Comparison of ENCODE assay signal across 10 cellular contexts in the genomic region with DNA sequence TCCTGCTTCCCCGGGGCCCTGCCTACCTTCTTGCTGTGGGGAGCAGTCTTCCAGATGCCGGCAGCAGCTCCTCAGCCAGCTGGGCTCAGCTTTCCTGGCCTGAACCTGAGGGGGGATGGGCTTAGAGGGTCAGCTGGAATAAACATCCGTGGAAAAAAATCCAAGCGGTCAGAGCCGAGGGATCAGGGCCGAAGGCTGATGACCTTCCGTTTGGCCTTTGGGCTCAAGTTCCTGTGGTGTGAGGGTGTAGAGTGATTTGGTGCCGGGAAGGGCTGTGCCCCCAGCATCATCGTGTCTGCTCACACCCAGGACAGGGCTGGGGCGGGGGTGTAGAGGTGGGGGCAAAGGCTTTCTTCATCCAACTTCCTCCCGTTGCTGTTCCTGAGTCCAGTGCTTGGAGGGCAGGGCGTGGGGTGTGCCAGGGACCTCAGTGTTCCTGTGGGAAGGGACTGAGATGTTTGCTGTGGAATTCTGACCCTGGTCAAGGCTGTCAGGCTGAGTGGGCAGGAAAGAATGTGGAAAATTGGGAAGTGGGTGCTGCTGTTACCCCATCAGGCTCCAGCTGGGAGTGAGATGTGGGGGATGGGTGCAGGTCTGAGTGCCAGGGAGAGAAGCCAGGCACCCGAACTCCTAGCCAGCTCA. TPM values are rescaled to one million over a fixed set of nuclear protein-coding genes. Genes with fewer than 3 reads are reported as not detected.
A peak's percentile ranks its signal among the peaks of the same experiment; 100 is the strongest.
DNase-seq lines count a peak whose midpoint lies in the region; ATAC-seq and TF ChIP-seq lines count a peak whose summit lies in the region.
"Had no signal": no experiment of that assay in that cellular context is flagged by ENCODE, and none has a peak within 500 bp of the region (broad histone marks: within the 10 kb centered on the region; RNA-seq: fewer than 3 reads in every experiment).

No MANE protein-coding gene starts in this region.

- H3K4me1 ChIP-seq in muscle layer of duodenum (ENCODE audit: control insufficient read depth in 1 of 2, insufficient read depth in 2 of 2, low read length in 2 of 2) (peaks cover 3 to 28% of the 10 kb centered on the region in 2 donors), uterus (peaks cover 0 to 9% of the 10 kb centered on the region in 2 donors)

- H3K4me3 ChIP-seq in muscle layer of duodenum (ENCODE audit: low read depth in 1 of 2, low read length in 2 of 2): no peak overlapping the region
- H3K4me3 ChIP-seq in uterus: no peak overlapping the region

- TF ChIP-seq CTCF in uterus (IDR thresholded peaks at IDR 0.05): no peak

- H3K9me3 ChIP-seq in muscle layer of duodenum (ENCODE audit: control insufficient read depth in 1 of 2, low read length in 2 of 2) (no peaks in the 10 kb centered on the region), uterus (no peaks in the 10 kb centered on the region)

- peak in 1 of 2 donors; percentile 16 for TF ChIP-seq POLR2A in uterus (IDR thresholded peaks at IDR 0.05)

- no peaks in the 10 kb centered on the region for H3K36me3 Mint-ChIP-seq in activated naive CD4-positive, alpha-beta T cell treated with anti-CD3 and anti-CD28 coated beads, Interleukin-2, amount 50 U/mL, for 72 hours

- no peak for ATAC-seq in activated naive CD4-positive, alpha-beta T cell treated with anti-CD3 and anti-CD28 coated beads, Interleukin-2, amount 50 U/mL, for 72 hours
- ATAC-seq in HG03521 (IDR thresholded peaks at IDR 0.05; ENCODE audit: unreplicated experiment): no peak

- DNase-seq in activated naive CD4-positive, alpha-beta T cell treated with anti-CD3 and anti-CD28 coated beads, Interleukin-2, amount 50 U/mL, for 72 hours (ENCODE audit: low spot score in 2 of 2): no peak
- no peak for DNase-seq in activated naive CD4-positive, alpha-beta T cell (lab: John Stamatoyannopoulos, UW)
- peak; percentile 13 for DNase-seq in fibroblast of gingiva (ENCODE audit: low read depth)
- peak; percentile 49 to 59 for DNase-seq in uterus
- DNase-seq in pons (ENCODE audit: low spot score): no peak
- no peak for DNase-seq in HUDEP-2 (lab: John Stamatoyannopoulos, UW; ENCODE audit: unreplicated experiment in 76 of 76)

- intact Hi-C loops in uterus (cut with DNase I; ENCODE audit: low total_unique reads): no loop called here

- H3K27ac Mint-ChIP-seq in activated naive CD4-positive, alpha-beta T cell treated with anti-CD3 and anti-CD28 coated beads, Interleukin-2, amount 50 U/mL, for 72 hours: peak overlapping the region; percentile 34 to 45

- peaks cover 8 to 22% of the 10 kb centered on the region in 2 donors for H3K36me3 ChIP-seq in muscle layer of duodenum (ENCODE audit: control insufficient read depth in 1 of 2, insufficient read depth in 2 of 2, low read length in 2 of 2)
- no peaks in the 10 kb centered on the region for H3K36me3 ChIP-seq in uterus

- H3K9me3 Mint-ChIP-seq in activated naive CD4-positive, alpha-beta T cell treated with anti-CD3 and anti-CD28 coated beads, Interleukin-2, amount 50 U/mL, for 72 hours: no peaks in the 10 kb centered on the region

- H3K27me3 ChIP-seq in muscle layer of duodenum (ENCODE audit: low read depth, low read length) (no peaks in the 10 kb centered on the region), uterus (no peaks in the 10 kb centered on the region)

- H3K27ac ChIP-seq in muscle layer of duodenum (ENCODE audit: low read length) (peak overlapping the region; percentile 34), uterus (peak overlapping the region; percentile 71 to 72)

RNA-seq across cellular contexts. Expression of a gene that starts 2.6 kb away (rescaled TPM):
- total RNA-seq in activated naive CD4-positive, alpha-beta T cell treated with anti-CD3 and anti-CD28 coated beads, Interleukin-2, amount 50 U/mL, for 72 hours: not detected
- total RNA-seq in uterus: not detected
- total RNA-seq: A172, subcutaneous adipose tissue had no signal

RNA-seq across cellular contexts. Expression of a gene that starts 12.4 kb away (rescaled TPM):
- 10 to 100 TPM; 28.5 to 46.8 TPM for total RNA-seq in activated naive CD4-positive, alpha-beta T cell treated with anti-CD3 and anti-CD28 coated beads, Interleukin-2, amount 50 U/mL, for 72 hours
- total RNA-seq in uterus: 10 to 100 TPM; 28.3 to 42.1 (median 37.2) TPM

RNA-seq across cellular contexts. Expression of a gene that starts 30.9 kb away (rescaled TPM):
- total RNA-seq in activated naive CD4-positive, alpha-beta T cell treated with anti-CD3 and anti-CD28 coated beads, Interleukin-2, amount 50 U/mL, for 72 hours: 10 to 100 TPM; 29.8 to 76.0 TPM
- total RNA-seq in uterus: 100 to 1,000 TPM in 3 of 4 donors, 10 to 100 TPM in 1; 31.7 to 297 (median 135) TPM

Comparison
In these comparisons a context has a peak if more than half of its experiments do, and no peak if none do; other contexts are left out.
1. DNase-seq: peak in fibroblast of gingiva (single experiment) and uterus (2 of 2); none in activated naive CD4-positive, alpha-beta T cell treated with anti-CD3 and anti-CD28 coated beads, Interleukin-2, amount 50 U/mL, for 72 hours (0 of 2), activated naive CD4-positive, alpha-beta T cell (0 of 4), pons (single experiment) and HUDEP-2 (0 of 76).